ENCODE assay signal across 1 cellular context in the genomic region with DNA sequence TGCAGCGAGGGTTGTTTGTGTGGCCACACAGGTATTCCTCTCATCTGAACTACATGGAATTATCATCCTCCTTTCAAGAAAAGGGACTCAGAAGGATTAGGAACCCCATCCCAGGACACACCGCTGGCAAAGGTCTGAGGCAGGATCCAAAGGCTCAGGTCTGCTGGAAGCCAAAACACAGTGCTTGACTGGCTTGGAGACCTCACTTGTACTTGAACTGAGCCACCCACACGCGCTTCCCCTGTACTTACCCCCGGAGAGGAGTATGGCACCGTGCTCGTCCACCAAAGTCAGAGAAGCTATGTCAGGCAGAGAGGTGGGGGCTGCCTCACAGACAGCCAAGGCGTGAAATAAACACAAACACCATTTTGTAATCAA.
A peak's percentile ranks its signal among the peaks of the same experiment; 100 is the strongest.
TF ChIP-seq lines count a peak whose summit lies in the region.

No MANE protein-coding gene starts in this region.

TF ChIP-seq in endothelial cell of umbilical vein, 7 proteins besides CTCF, POLR2A, EP300 and RAD21 (continued from another document):
- TF ChIP-seq MAX (IDR thresholded peaks at IDR 0.05; ENCODE audit: insufficient read depth, insufficient read length) (no peak), GATA2 (IDR thresholded peaks at IDR 0.05; ENCODE audit: insufficient read depth, insufficient read length, low read depth, low read length) (no peak), EZH2 (IDR thresholded peaks at IDR 0.05; ENCODE audit: borderline replicate concordance, low read depth, low read length, severe bottlenecking) (no peak), JUN (IDR thresholded peaks at IDR 0.05; ENCODE audit: borderline replicate concordance, insufficient read depth, insufficient read length, low read depth) (no peak), POLR2AphosphoS5 (IDR thresholded peaks at IDR 0.05; ENCODE audit: insufficient read depth, low read depth, low read length) (peak; percentile 1)
